11 cellular contexts compared by ENCODE assay signal in genomic region chr3:141955163-141955562, GRCh38.
DNase-seq lines count a peak whose midpoint lies in the region; ATAC-seq and FAIRE-seq lines count a peak whose summit lies in the region.
"Had no signal": no experiment of that assay in that cellular context is flagged by ENCODE, and none has a peak within 500 bp of the region (broad histone marks: within the 10 kb centered on the region; RNA-seq: fewer than 3 reads in every experiment).

No MANE protein-coding gene starts in this region.

- H3K36me3 ChIP-seq in SJCRH30 (peaks cover 32% of the 10 kb centered on the region), rectal smooth muscle tissue (ENCODE audit: control insufficient read depth, insufficient read depth, low read length) (peaks cover 2% of the 10 kb centered on the region)

- peak overlapping the region; percentile 7 for H3K4me3 ChIP-seq in SJCRH30
- H3K4me3 ChIP-seq in rectal smooth muscle tissue (ENCODE audit: low read length): no peak overlapping the region

- no peaks in the 10 kb centered on the region for H3K27me3 ChIP-seq in SJCRH30
- no peaks in the 10 kb centered on the region for H3K27me3 ChIP-seq in rectal smooth muscle tissue (ENCODE audit: control insufficient read depth, insufficient read depth, low read length)

- H3K9me3 ChIP-seq in SJCRH30 (replicated peaks): no peaks in the 10 kb centered on the region

- H3K4me1 ChIP-seq in SJCRH30 (peaks cover 31% of the 10 kb centered on the region), rectal smooth muscle tissue (ENCODE audit: control insufficient read depth, insufficient read depth, low read length) (peaks cover 3% of the 10 kb centered on the region)

- H3K9ac ChIP-seq in rectal smooth muscle tissue (ENCODE audit: low read length): no peak overlapping the region

- H3K27ac ChIP-seq in SJCRH30 (peak overlapping the region; percentile 97), rectal smooth muscle tissue (ENCODE audit: low read depth, low read length) (peak overlapping the region; percentile 22)

- no peak for ATAC-seq in GM18511 (IDR thresholded peaks at IDR 0.05; ENCODE audit: unreplicated experiment)

- FAIRE-seq in HTR-8/SVneo (lab: Jason Lieb, UNC): no peak

- peak; percentile 61 for DNase-seq in EL
- peak; percentile 92 to 96 for DNase-seq in SJCRH30
- peak; percentile 72 for DNase-seq in fibroblast of peridontal ligament (ENCODE audit: extremely low read depth)
- DNase-seq in HTR-8/SVneo (ENCODE audit: insufficient read length, low spot score): no peak
- DNase-seq in NCI-H187 (lab: John Stamatoyannopoulos, UW): no peak
- no peak for DNase-seq in anterior cingulate cortex (lab: John Stamatoyannopoulos, UW)
- DNase-seq: activated CD4-positive, alpha-beta T cell treated with anti-CD3 and anti-CD28 coated beads for 48 hours; Kasumi-1; SHP77 had no signal

Comparison
In these comparisons a context has a peak if more than half of its experiments do, and no peak if none do; other contexts are left out.
1. DNase-seq: peak in EL (single experiment), SJCRH30 (2 of 2) and fibroblast of peridontal ligament (single experiment); none in HTR-8/SVneo (single experiment), NCI-H187 (0 of 2) and anterior cingulate cortex (0 of 58).